In genomic region chr22:26711205-26711958, GRCh38 we compare ENCODE assay signal across 13 cellular contexts. TPM values are rescaled to one million over a fixed set of nuclear protein-coding genes. Genes with fewer than 3 reads are reported as not detected.
A peak's percentile ranks its signal among the peaks of the same experiment; 100 is the strongest.
DNase-seq lines count a peak whose midpoint lies in the region; ATAC-seq and TF ChIP-seq lines count a peak whose summit lies in the region.
"Had no signal": no experiment of that assay in that cellular context is flagged by ENCODE, and none has a peak within 500 bp of the region (broad histone marks: within the 10 kb centered on the region; RNA-seq: fewer than 3 reads in every experiment).

No MANE protein-coding gene starts in this region.

- peak overlapping the region; percentile 26 to 74 (median 65) for H3K27ac Mint-ChIP-seq in CD4-positive, CD25-positive, alpha-beta regulatory T cell

- H3K9me3 Mint-ChIP-seq in CD4-positive, CD25-positive, alpha-beta regulatory T cell, result peaks cover 0 to 5% (median 2%) of the 10 kb centered on the region in 7 donors

- peak in 1 of 2 donors; percentile 46 for ATAC-seq in CD4-positive, CD25-positive, alpha-beta regulatory T cell (ENCODE audit: low read depth in 2 of 2)
- ATAC-seq: foreskin keratinocyte had no signal

- peaks cover 64% of the 10 kb centered on the region for H3K36me3 ChIP-seq in CD4-positive, CD25-positive, alpha-beta regulatory T cell (ENCODE audit: control insufficient read depth, insufficient read depth, low read length)

- H3K4me3 Mint-ChIP-seq in CD4-positive, CD25-positive, alpha-beta regulatory T cell, result no peak overlapping the region

- H3K27me3 ChIP-seq in CD4-positive, CD25-positive, alpha-beta regulatory T cell (ENCODE audit: control insufficient read depth, insufficient read depth, low read length), result no peaks in the 10 kb centered on the region
- H3K27me3 ChIP-seq: foreskin keratinocyte, neutrophil had no signal

- H3K27ac ChIP-seq in CD4-positive, CD25-positive, alpha-beta regulatory T cell (ENCODE audit: insufficient read depth, low read length, poor library complexity, severe bottlenecking), result no peak overlapping the region
- H3K27ac ChIP-seq: C4-2B, foreskin keratinocyte, neutrophil, VCaP had no signal

- TF ChIP-seq CTCF in GM13977 (IDR thresholded peaks at IDR 0.05; ENCODE audit: extremely low read depth, insufficient read depth, missing control alignments), result no peak
- no peak for TF ChIP-seq CTCF in fibroblast of villous mesenchyme (IDR thresholded peaks at IDR 0.05; ENCODE audit: insufficient read depth, low read depth, low read length)

- H3K36me3 Mint-ChIP-seq in CD4-positive, CD25-positive, alpha-beta regulatory T cell, result peaks cover 53% of the 10 kb centered on the region

- H3K4me1 ChIP-seq in CD4-positive, CD25-positive, alpha-beta regulatory T cell (ENCODE audit: control insufficient read depth, insufficient read depth, low read length, poor library complexity, severe bottlenecking), result no peaks in the 10 kb centered on the region
- H3K4me1 ChIP-seq: foreskin keratinocyte had no signal

- H3K4me1 Mint-ChIP-seq in CD4-positive, CD25-positive, alpha-beta regulatory T cell, result peaks cover 32 to 51% (median 39%) of the 10 kb centered on the region in 4 donors

- H3K27me3 Mint-ChIP-seq in CD4-positive, CD25-positive, alpha-beta regulatory T cell, result no peaks in the 10 kb centered on the region

- peak in 1 of 3 donors; percentile 23 for DNase-seq in CD4-positive, CD25-positive, alpha-beta regulatory T cell
- peak; percentile 72 for DNase-seq in GM13977 (ENCODE audit: low spot score)
- peak; percentile 8 for DNase-seq in NCI-H69 (lab: John Stamatoyannopoulos, UW)
- DNase-seq in fibroblast of villous mesenchyme (ENCODE audit: low read depth), result peak; percentile 57
- no peak for DNase-seq in NCI-H2196 (lab: John Stamatoyannopoulos, UW; ENCODE audit: unreplicated experiment)
- no peak for DNase-seq in SHP77 treated with DMSO at 0.1 percent for 48 hours (lab: John Stamatoyannopoulos, UW)
- DNase-seq in SW 1271 (lab: John Stamatoyannopoulos, UW), result no peak
- no peak for DNase-seq in NCI-H526 treated with DMSO at 0.1 percent for 48 hours (lab: John Stamatoyannopoulos, UW)
- DNase-seq: foreskin keratinocyte, kidney glomerular epithelial cell had no signal

- in situ Hi-C loops in GM13977 (cut with MboI; ENCODE audit: low pct_unique_long_range_greater_than_20kb, low sequenced_read_pairs, unreplicated experiment), result no loop called here

- peaks cover 0 to 5% of the 10 kb centered on the region in 2 experiments for H3K9me3 ChIP-seq in CD4-positive, CD25-positive, alpha-beta regulatory T cell (ENCODE audit: control insufficient read depth in 2 of 2, low read length in 2 of 2)
- H3K9me3 ChIP-seq: neutrophil had no signal

- no peak overlapping the region for H3K4me3 ChIP-seq in CD4-positive, CD25-positive, alpha-beta regulatory T cell (ENCODE audit: low read depth, low read length)
- no peak overlapping the region for H3K4me3 ChIP-seq in fibroblast of villous mesenchyme (ENCODE audit: low read depth, low read length)

RNA-seq across cellular contexts. Expression of gene MIAT, which starts 54.0 kb away (rescaled TPM):
- total RNA-seq in CD4-positive, CD25-positive, alpha-beta regulatory T cell, result 305 TPM
- polyA plus RNA-seq in CD4-positive, CD25-positive, alpha-beta regulatory T cell, result 1 to 10 TPM; 1.4 to 3.1 (median 2.4) TPM
- total RNA-seq in fibroblast of villous mesenchyme, result 0.97 and 1.3 TPM in 2 replicates

Comparison
In these comparisons a context has a peak if more than half of its experiments do, and no peak if none do; other contexts are left out.
1. DNase-seq: peak in GM13977 (single experiment), NCI-H69 (single experiment) and fibroblast of villous mesenchyme (single experiment); none in NCI-H2196 (single experiment), SHP77 treated with DMSO at 0.1 percent for 48 hours (single experiment), SW 1271 (0 of 2) and NCI-H526 treated with DMSO at 0.1 percent for 48 hours (single experiment).
2. RNA of gene MIAT, which starts 54.0 kb away (total RNA-seq): 305 TPM in CD4-positive, CD25-positive, alpha-beta regulatory T cell (single experiment); 0.97 to 1.3 TPM in fibroblast of villous mesenchyme; every median in the first group is over 100 times any median in the second.